Comparison of ENCODE assay signal across 1 cellular context in genomic region chr12:24197517-24197916, GRCh38.
A peak's percentile ranks its signal among the peaks of the same experiment; 100 is the strongest.
TF ChIP-seq lines count a peak whose summit lies in the region.

No MANE protein-coding gene starts in this region.

TF ChIP-seq in GM12878, 131 proteins besides CTCF, POLR2A, EP300 and RAD21:
- TF ChIP-seq E2F4 (IDR thresholded peaks at IDR 0.05; ENCODE audit: low read depth, low read length) (no peak), SPI1 (IDR thresholded peaks at IDR 0.05; ENCODE audit: borderline replicate concordance, insufficient read depth, low read depth, low read length) (peak; percentile 31; the same call in 1 of the 2 replicates)
